8 cellular contexts compared by ENCODE assay signal in the genomic region with DNA sequence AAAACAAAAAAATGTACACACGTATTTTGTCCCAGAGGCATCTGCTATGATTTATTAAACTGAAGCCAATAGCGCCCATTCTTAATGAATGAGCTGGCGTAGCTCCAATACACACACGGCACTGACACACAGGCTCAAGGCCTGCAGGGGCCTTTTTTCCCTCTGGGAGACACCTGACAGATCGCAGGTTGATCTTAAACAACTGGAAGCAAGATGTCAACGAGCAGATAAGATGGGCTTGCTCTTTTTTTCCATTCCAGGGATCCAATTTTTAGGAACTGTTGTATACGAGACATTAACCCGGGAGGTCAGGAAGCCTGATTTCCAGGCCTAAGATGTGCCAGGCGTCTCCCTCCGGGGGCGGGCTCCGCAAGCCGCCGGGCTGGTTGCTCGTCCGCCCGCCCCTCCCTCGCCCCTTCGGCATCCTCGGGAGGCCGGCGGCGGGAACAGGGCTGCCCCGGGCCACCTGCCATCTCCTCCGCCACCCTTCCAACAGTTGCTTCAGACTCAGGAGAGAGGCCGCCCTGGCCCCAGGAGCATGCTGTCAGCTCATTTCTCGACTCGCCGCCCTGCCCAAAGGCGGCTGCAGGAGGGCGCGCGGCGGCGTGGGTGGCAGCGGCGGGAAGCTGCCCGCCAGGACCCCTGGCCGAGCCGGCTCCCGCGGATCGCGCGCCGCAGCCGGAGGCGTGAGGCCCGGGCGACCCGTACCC. TPM values are rescaled to one million over a fixed set of nuclear protein-coding genes. Genes with fewer than 3 reads are reported as not detected.
A peak's percentile ranks its signal among the peaks of the same experiment; 100 is the strongest.
DNase-seq lines count a peak whose midpoint lies in the region; TF ChIP-seq lines count a peak whose summit lies in the region.

No MANE protein-coding gene starts in this region.

- no peak for TF ChIP-seq CTCF in H9 (conservative IDR thresholded peaks at IDR 0.05)
- TF ChIP-seq CTCF in Loucy (conservative IDR thresholded peaks at IDR 0.05; ENCODE audit: low read length) = no peak
- TF ChIP-seq CTCF in MCF 10A (IDR thresholded peaks at IDR 0.05; ENCODE audit: unreplicated experiment) = no peak

- H3K79me2 ChIP-seq in H9 (ENCODE audit: insufficient read depth, low read length) (no peaks in the 10 kb centered on the region), Loucy (ENCODE audit: insufficient read depth, low read length) (peaks cover 16% of the 10 kb centered on the region)

- H3K9ac ChIP-seq in H9 (ENCODE audit: extremely low read depth, insufficient read length, low read length) (peak overlapping the region; percentile 26), Loucy (ENCODE audit: low read depth, low read length, poor library complexity, severe bottlenecking) (peak overlapping the region; percentile 61)

- no peak overlapping the region for H2BK5ac ChIP-seq in H9 (ENCODE audit: insufficient read length, low read length)

- H3K4me1 Mint-ChIP-seq in H9 (peaks cover 15 to 16% of the 10 kb centered on the region in 2 experiments), MCF 10A (ENCODE audit: insufficient read depth, unreplicated experiment) (peaks cover 7% of the 10 kb centered on the region)

- H3K23me2 ChIP-seq in H9 (ENCODE audit: insufficient read length, low read depth, low read length, poor library complexity, severe bottlenecking) = peaks cover 9% of the 10 kb centered on the region

- H2BK20ac ChIP-seq in H9 (ENCODE audit: low read depth, low read length, poor library complexity, severe bottlenecking) = no peak overlapping the region

- H3K79me1 ChIP-seq in H9 (ENCODE audit: insufficient read depth, low read depth, low read length, poor library complexity, severe bottlenecking) = no peaks in the 10 kb centered on the region

- H3K56ac ChIP-seq in H9 (ENCODE audit: insufficient read length, low read depth, low read length) = no peak overlapping the region

- BruUV-seq in MCF 10A (replicated peaks; lab: Mats Ljungman, UMichigan) = no TSS peak

- no peak overlapping the region for H2BK120ac ChIP-seq in H9 (ENCODE audit: low read depth, low read length, poor library complexity, severe bottlenecking)

- POLR2A ChIA-PET in MCF 10A (lab: Yijun Ruan, JAX) = interaction anchor here (0.6 to 4.7 kb wide), 37 partner anchors 11 to 1407 kb away, joined by 3 to 76 read pairs (median 4); a partner anchor contains a TSS

- H3K27ac Mint-ChIP-seq in H9 (no peak overlapping the region), MCF 10A (ENCODE audit: low read depth, unreplicated experiment) (peak overlapping the region; percentile 83)

- H4K91ac ChIP-seq in H9 (ENCODE audit: insufficient read length, low read depth, low read length) = no peak overlapping the region

- no peak overlapping the region for H3K23ac ChIP-seq in H9 (ENCODE audit: insufficient read length, low read depth, low read length)

- H2BK12ac ChIP-seq in H9 (ENCODE audit: insufficient read length, low read depth, low read length) = no peak overlapping the region

- H3K9me3 ChIP-seq in H9 (ENCODE audit: control insufficient read depth, low read depth, low read length) = no peaks in the 10 kb centered on the region
- no peaks in the 10 kb centered on the region for H3K9me3 ChIP-seq in Loucy (ENCODE audit: insufficient read depth, low read depth, low read length)

- H3K27me3 ChIP-seq in H9 (ENCODE audit: insufficient read depth, low read length) = peaks cover 23% of the 10 kb centered on the region
- H3K27me3 ChIP-seq in Loucy (ENCODE audit: insufficient read depth, low read length, poor library complexity, severe bottlenecking) = no peaks in the 10 kb centered on the region

- H3K9me2 ChIP-seq in Loucy (replicated peaks; ENCODE audit: low read depth, low read length) = no peaks in the 10 kb centered on the region

- no peak overlapping the region for H4K8ac ChIP-seq in H9 (replicated peaks; ENCODE audit: insufficient read length, low read depth, low read length)

- H3T11ph ChIP-seq in H9 (ENCODE audit: low read length) = no peak overlapping the region

- H3K4me1 ChIP-seq in H9 (ENCODE audit: insufficient read depth, low read length) (no peaks in the 10 kb centered on the region), Loucy (ENCODE audit: insufficient read depth, low read length, poor library complexity, severe bottlenecking) (peaks cover 39% of the 10 kb centered on the region)

- H3K9me3 Mint-ChIP-seq in H9 (no peaks in the 10 kb centered on the region), MCF 10A (ENCODE audit: unreplicated experiment) (no peaks in the 10 kb centered on the region)

- H2AK5ac ChIP-seq in H9 (ENCODE audit: insufficient read length, low read length) = no peak overlapping the region

- H3K27ac ChIP-seq in H9 (ENCODE audit: insufficient read length, low read depth, low read length) = no peak overlapping the region

- H2AFZ ChIP-seq in H9 (ENCODE audit: low read length) = no peak overlapping the region
- H2AFZ ChIP-seq in Loucy (ENCODE audit: low read length) = peak overlapping the region; percentile 45; the same call in 1 of the 2 replicates

- H3K4me3 Mint-ChIP-seq in H9 (peak overlapping the region; percentile 77 to 88), MCF 10A (ENCODE audit: unreplicated experiment) (no peak overlapping the region)

- DNase-seq in G401 (ENCODE audit: low spot score) = peak; percentile 33
- peak; percentile 37 for DNase-seq in H9
- peak; percentile 7 to 53 (median 23) for DNase-seq in T-helper 2 cell
- DNase-seq in MCF 10A (ENCODE audit: unreplicated experiment) = peak; percentile 52
- DNase-seq in kidney tubule cell (ENCODE audit: low spot score) = peak; percentile 48
- DNase-seq in stimulated activated CD4-positive, alpha-beta T cell treated with anti-CD3 and anti-CD28 coated beads, Interleukin-2, amount 100 ng/mL, for 48 hours = peak; percentile 19 to 25
- DNase-seq in H4 (ENCODE audit: low spot score) = no peak

- H3K27me3 Mint-ChIP-seq in H9 (ENCODE audit: low read depth) = peaks cover 26% of the 10 kb centered on the region
- H3K27me3 Mint-ChIP-seq in MCF 10A (ENCODE audit: insufficient read depth, unreplicated experiment) = no peaks in the 10 kb centered on the region

- WGBS in H9 (ENCODE audit: extremely low coverage, insufficient read length, low lambda C conversion rate) = no CpG with 5 or more reads among the region's 51 CpGs

- no peak overlapping the region for H3K18ac ChIP-seq in H9 (ENCODE audit: insufficient read length, low read depth, low read length)

- H2BK15ac ChIP-seq in H9 (ENCODE audit: low read depth, low read length) = no peak overlapping the region

- H3F3A ChIP-seq in Loucy (ENCODE audit: low read depth) = peaks cover 6% of the 10 kb centered on the region

- no peaks in the 10 kb centered on the region for H3K36me3 ChIP-seq in Loucy (ENCODE audit: insufficient read depth, low read length)

- no peak overlapping the region for H3K4ac ChIP-seq in H9 (ENCODE audit: low read depth, low read length)

- peak overlapping the region; percentile 96 for H3K4me3 ChIP-seq in Loucy (ENCODE audit: low read length, poor library complexity, severe bottlenecking)

- H4K5ac ChIP-seq in H9 (ENCODE audit: insufficient read length, low read depth, low read length) = no peak overlapping the region

- peaks cover 0 to 2% (median 0%) of the 10 kb centered on the region in 3 experiments; a peak in 1 of 7 replicates for H3K36me3 Mint-ChIP-seq in H9 (ENCODE audit: insufficient read depth in 1 of 3, low read depth in 3 of 3)
- H3K36me3 Mint-ChIP-seq in MCF 10A (ENCODE audit: insufficient read depth, unreplicated experiment) = no peaks in the 10 kb centered on the region

- no peak overlapping the region for H3K14ac ChIP-seq in H9 (ENCODE audit: insufficient read depth, low read length)

- H4K20me1 ChIP-seq in H9 (ENCODE audit: control insufficient read depth, insufficient read depth, insufficient read length) = no peaks in the 10 kb centered on the region
- peaks cover 20% of the 10 kb centered on the region for H4K20me1 ChIP-seq in Loucy (ENCODE audit: insufficient read depth, low read length, poor library complexity, severe bottlenecking)

- in situ Hi-C loops in G401 (cut with HindIII; ENCODE audit: low sequenced_read_pairs) = no loop called here

- intact Hi-C loops in MCF 10A (cut with micrococcal nuclease) = loop anchor here (2.0 to 5.0 kb wide), 7 partner anchors 39 to 345 kb away; a partner anchor contains a TSS

- H3K4me2 ChIP-seq in H9 (ENCODE audit: insufficient read depth, insufficient read length, low read length) (peak overlapping the region; percentile 61), Loucy (ENCODE audit: low read depth, low read length, poor library complexity, severe bottlenecking) (peak overlapping the region; percentile 87)

- CTCF ChIA-PET in MCF 10A (lab: Yijun Ruan, JAX) = interaction anchor here (0.7 to 1.6 kb wide), 11 partner anchors 9 to 685 kb away, joined by 3 to 6 read pairs (median 3); no protein-coding TSS in a partner anchor

RNA-seq across cellular contexts. Expression of a gene that starts 0.7 kb away (rescaled TPM):
- 3.5 and 14.8 TPM in 2 replicates for total RNA-seq in G401 (2014; rRNA removed; shearing (Covaris generic))
- 7.6 and 8.6 TPM in 2 replicates for total RNA-seq in H9 (2021)
- 29.9 and 35.2 TPM in 2 replicates for total RNA-seq in MCF 10A (2022)
- total RNA-seq in H4 (2014; rRNA removed; shearing (Covaris generic)) = 8.3 and 11.3 TPM in 2 replicates

RNA-seq across cellular contexts. Expression of a gene that starts 1.0 kb away (rescaled TPM):
- 12.2 and 13.5 TPM in 2 replicates for total RNA-seq in G401 (2014; rRNA removed; shearing (Covaris generic))
- total RNA-seq in H9 (2021) (8.0 and 8.4 TPM in 2 replicates), MCF 10A (2022) (41.8 and 51.8 TPM in 2 replicates)
- total RNA-seq in H4 (2014; rRNA removed; shearing (Covaris generic)) = 35.0 and 35.8 TPM in 2 replicates
